Comparison of ENCODE assay signal across 9 cellular contexts in genomic region chr3:62876064-62876463, GRCh38. TPM values are rescaled to one million over a fixed set of nuclear protein-coding genes. Genes with fewer than 3 reads are reported as not detected.
A peak's percentile ranks its signal among the peaks of the same experiment; 100 is the strongest.
DNase-seq lines count a peak whose midpoint lies in the region; ATAC-seq and TF ChIP-seq lines count a peak whose summit lies in the region.
"Had no signal": no experiment of that assay in that cellular context is flagged by ENCODE, and none has a peak within 500 bp of the region (broad histone marks: within the 10 kb centered on the region; RNA-seq: fewer than 3 reads in every experiment).

No MANE protein-coding gene starts in this region.

- no peak for ATAC-seq in activated naive CD8-positive, alpha-beta T cell treated with anti-CD3 and anti-CD28 coated beads, Interleukin-2, amount 50 U/mL, for 24 hours
- ATAC-seq in GM21825 (IDR thresholded peaks at IDR 0.05; ENCODE audit: unreplicated experiment) = no peak

- DNase-seq in AG10803 (ENCODE audit: low read depth) = peak; percentile 32
- peak; percentile 47 for DNase-seq in HuH-7 (ENCODE audit: low spot score)
- peak; percentile 3 for DNase-seq in activated naive CD8-positive, alpha-beta T cell treated with anti-CD3 and anti-CD28 coated beads, Interleukin-2, amount 50 U/mL, for 24 hours
- DNase-seq in CD8-positive, alpha-beta memory T cell = no peak
- DNase-seq in NCI-H2029 (lab: John Stamatoyannopoulos, UW) = no peak
- no peak for DNase-seq in HK-2 (ENCODE audit: unreplicated experiment)
- DNase-seq: activated T-cell treated with anti-CD3 and anti-CD28 coated beads, Interleukin-2, amount 50 U/mL, for 24 hours had no signal

- peaks cover 11% of the 10 kb centered on the region for H3K27me3 ChIP-seq in iPS-20b (ENCODE audit: insufficient read depth, low read length)
- H3K27me3 ChIP-seq in CD8-positive, alpha-beta memory T cell (ENCODE audit: insufficient read depth, low read length, poor library complexity, severe bottlenecking) = peaks cover 3% of the 10 kb centered on the region

- no peak overlapping the region for H3K27ac ChIP-seq in iPS-20b (ENCODE audit: low read length)
- no peak overlapping the region for H3K27ac ChIP-seq in CD8-positive, alpha-beta memory T cell (ENCODE audit: low read depth, low read length)

- H3K27ac Mint-ChIP-seq in activated naive CD8-positive, alpha-beta T cell treated with anti-CD3 and anti-CD28 coated beads, Interleukin-2, amount 50 U/mL, for 24 hours = no peak overlapping the region
- no peak overlapping the region for H3K27ac Mint-ChIP-seq in CD8-positive, alpha-beta memory T cell
- H3K27ac Mint-ChIP-seq: activated T-cell treated with anti-CD3 and anti-CD28 coated beads, Interleukin-2, amount 50 U/mL, for 24 hours had no signal

- H3K27me3 Mint-ChIP-seq in activated naive CD8-positive, alpha-beta T cell treated with anti-CD3 and anti-CD28 coated beads, Interleukin-2, amount 50 U/mL, for 24 hours = peaks cover 44% of the 10 kb centered on the region
- peaks cover 19 to 31% of the 10 kb centered on the region in 2 donors for H3K27me3 Mint-ChIP-seq in CD8-positive, alpha-beta memory T cell

- CTCF ChIA-PET in CD8-positive, alpha-beta memory T cell (lab: Charles Lee) = no interaction called here

- H3K36me3 Mint-ChIP-seq in activated naive CD8-positive, alpha-beta T cell treated with anti-CD3 and anti-CD28 coated beads, Interleukin-2, amount 50 U/mL, for 24 hours (ENCODE audit: low read depth) = no peaks in the 10 kb centered on the region
- no peaks in the 10 kb centered on the region for H3K36me3 Mint-ChIP-seq in CD8-positive, alpha-beta memory T cell

- no peaks in the 10 kb centered on the region for H3K4me1 Mint-ChIP-seq in activated naive CD8-positive, alpha-beta T cell treated with anti-CD3 and anti-CD28 coated beads, Interleukin-2, amount 50 U/mL, for 24 hours
- no peaks in the 10 kb centered on the region for H3K4me1 Mint-ChIP-seq in CD8-positive, alpha-beta memory T cell

- TF ChIP-seq CTCF in AG10803 (conservative IDR thresholded peaks at IDR 0.05; ENCODE audit: low read length) = no peak

- no peak overlapping the region for H3K4me3 Mint-ChIP-seq in activated naive CD8-positive, alpha-beta T cell treated with anti-CD3 and anti-CD28 coated beads, Interleukin-2, amount 50 U/mL, for 24 hours
- no peak overlapping the region for H3K4me3 Mint-ChIP-seq in CD8-positive, alpha-beta memory T cell
- H3K4me3 Mint-ChIP-seq: activated T-cell treated with anti-CD3 and anti-CD28 coated beads, Interleukin-2, amount 50 U/mL, for 24 hours had no signal

- H3K4me3 ChIP-seq in AG10803 (ENCODE audit: low read length) (no peak overlapping the region), iPS-20b (ENCODE audit: low read length) (peak overlapping the region; percentile 86)
- H3K4me3 ChIP-seq in CD8-positive, alpha-beta memory T cell (ENCODE audit: low read length) = no peak overlapping the region

- no peaks in the 10 kb centered on the region for H3K9me3 Mint-ChIP-seq in activated naive CD8-positive, alpha-beta T cell treated with anti-CD3 and anti-CD28 coated beads, Interleukin-2, amount 50 U/mL, for 24 hours
- peaks cover 7 to 22% (median 12%) of the 10 kb centered on the region in 5 donors for H3K9me3 Mint-ChIP-seq in CD8-positive, alpha-beta memory T cell

- H3K9me3 ChIP-seq in iPS-20b (ENCODE audit: insufficient read depth, low read depth, low read length) = no peaks in the 10 kb centered on the region
- H3K9me3 ChIP-seq in CD8-positive, alpha-beta memory T cell (ENCODE audit: low read length) = no peaks in the 10 kb centered on the region

- POLR2A ChIA-PET in CD8-positive, alpha-beta memory T cell (lab: Charles Lee) = no interaction called here

- H3K4me1 ChIP-seq in iPS-20b (ENCODE audit: insufficient read depth, low read length) = peaks cover 5% of the 10 kb centered on the region; the same call in 1 of the 2 replicates
- no peaks in the 10 kb centered on the region for H3K4me1 ChIP-seq in CD8-positive, alpha-beta memory T cell (ENCODE audit: insufficient read depth, low read length)

- no peaks in the 10 kb centered on the region for H3K36me3 ChIP-seq in iPS-20b (ENCODE audit: insufficient read depth, low read depth, low read length)
- no peaks in the 10 kb centered on the region for H3K36me3 ChIP-seq in CD8-positive, alpha-beta memory T cell (ENCODE audit: insufficient read depth, low read length)

- no peak overlapping the region; the same call in 1 of the 2 replicates for H3K9ac ChIP-seq in iPS-20b (ENCODE audit: low read depth, low read length)

RNA-seq across cellular contexts. Expression of gene CADPS, which starts 0.8 kb away (rescaled TPM):
- total RNA-seq in CD8-positive, alpha-beta memory T cell = not detected
- polyA plus RNA-seq in CD8-positive, alpha-beta memory T cell = not detected

Comparison
In these comparisons a context has a peak if more than half of its experiments do, and no peak if none do; other contexts are left out.
1. DNase-seq: peak in AG10803 (single experiment), HuH-7 (single experiment) and activated naive CD8-positive, alpha-beta T cell treated with anti-CD3 and anti-CD28 coated beads, Interleukin-2, amount 50 U/mL, for 24 hours (single experiment); none in CD8-positive, alpha-beta memory T cell (0 of 5), NCI-H2029 (single experiment) and HK-2 (single experiment).